ENCODE assay signal across 8 cellular contexts in the genomic region with DNA sequence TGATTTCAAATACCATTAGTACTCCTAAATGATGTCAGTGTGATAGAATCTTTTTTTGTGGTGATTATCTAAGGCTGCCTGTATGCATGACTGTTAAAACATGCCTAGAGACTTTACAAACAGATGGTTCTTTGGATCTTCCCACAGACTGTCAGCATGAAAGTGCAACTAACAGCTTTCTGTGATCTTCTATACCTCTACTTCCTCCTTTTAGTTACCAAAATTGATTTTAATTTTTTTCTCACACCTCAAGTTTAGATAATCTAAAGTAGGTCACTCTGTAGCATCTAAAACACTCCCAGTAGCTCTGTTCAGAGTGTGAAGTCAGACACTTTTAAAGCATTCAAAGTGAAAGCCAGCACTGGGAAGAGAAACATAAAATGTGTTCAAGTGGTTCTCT.
DNase-seq lines count a peak whose midpoint lies in the region; ATAC-seq and TF ChIP-seq lines count a peak whose summit lies in the region.

No MANE protein-coding gene starts in this region.

- peak overlapping the region; percentile 16 for H3K4me3 Mint-ChIP-seq in activated CD4-positive, alpha-beta T cell treated with anti-CD3 and anti-CD28 coated beads, Interleukin-2, amount 10 ng/mL, durations not matched to agents 24 days and 14 days

- H3K36me3 ChIP-seq in ascending aorta: no peaks in the 10 kb centered on the region

- peak; percentile 97 for ATAC-seq in HG02938 (IDR thresholded peaks at IDR 0.05; ENCODE audit: unreplicated experiment)

- no peaks in the 10 kb centered on the region for H3K9me3 ChIP-seq in ascending aorta

- peak; percentile 79 for DNase-seq in activated CD4-positive, alpha-beta T cell treated with anti-CD3 and anti-CD28 coated beads, Interleukin-2, amount 10 ng/mL, durations not matched to agents 24 days and 14 days
- no peak for DNase-seq in activated CD4-positive, alpha-beta T cell treated with anti-CD3 and anti-CD28 coated beads for 48 hours
- DNase-seq in SIG-M5 treated with dmso at 0.1 percent for 504 hours (lab: John Stamatoyannopoulos, UW; ENCODE audit: unreplicated experiment) (peak; percentile 50), non-pigmented ciliary epithelial cell (ENCODE audit: low read depth) (peak; percentile 51), medulla oblongata (ENCODE audit: extremely low spot score) (no peak), ascending aorta (ENCODE audit: low spot score in 2 of 2) (no peak)
- DNase-seq in activated effector memory CD4-positive, alpha-beta T cell treated with Interleukin-2 at 50 U/mL for 16 hours: no peak

- H3K4me3 ChIP-seq in ascending aorta: no peak overlapping the region

- H3K4me1 ChIP-seq in ascending aorta: no peaks in the 10 kb centered on the region

- peaks cover 44% of the 10 kb centered on the region for H3K4me1 Mint-ChIP-seq in activated CD4-positive, alpha-beta T cell treated with anti-CD3 and anti-CD28 coated beads, Interleukin-2, amount 10 ng/mL, durations not matched to agents 24 days and 14 days

- H3K27ac ChIP-seq in ascending aorta: no peak overlapping the region

- H3K9me3 Mint-ChIP-seq in activated CD4-positive, alpha-beta T cell treated with anti-CD3 and anti-CD28 coated beads, Interleukin-2, amount 10 ng/mL, durations not matched to agents 24 days and 14 days: peaks cover 7% of the 10 kb centered on the region

- TF ChIP-seq CTCF in ascending aorta (IDR thresholded peaks at IDR 0.05): no peak

- intact Hi-C loops in activated CD4-positive, alpha-beta T cell treated with anti-CD3 and anti-CD28 coated beads, Interleukin-2, amount 10 ng/mL, durations not matched to agents 24 days and 14 days (cut with micrococcal nuclease): loop anchor here (1.0 to 5.0 kb wide), 12 partner anchors 10 to 979 kb away; no protein-coding TSS in a partner anchor
- intact Hi-C loops in ascending aorta (cut with DNase I): no loop called here

- H3K36me3 Mint-ChIP-seq in activated CD4-positive, alpha-beta T cell treated with anti-CD3 and anti-CD28 coated beads, Interleukin-2, amount 10 ng/mL, durations not matched to agents 24 days and 14 days (ENCODE audit: low read depth): no peaks in the 10 kb centered on the region

- H3K27me3 Mint-ChIP-seq in activated CD4-positive, alpha-beta T cell treated with anti-CD3 and anti-CD28 coated beads, Interleukin-2, amount 10 ng/mL, durations not matched to agents 24 days and 14 days: peaks cover 7% of the 10 kb centered on the region

- no peaks in the 10 kb centered on the region for H3K27me3 ChIP-seq in ascending aorta

- peak overlapping the region; percentile 60 for H3K27ac Mint-ChIP-seq in activated CD4-positive, alpha-beta T cell treated with anti-CD3 and anti-CD28 coated beads, Interleukin-2, amount 10 ng/mL, durations not matched to agents 24 days and 14 days

Comparison
In these comparisons a context has a peak if more than half of its experiments do, and no peak if none do; other contexts are left out.
1. DNase-seq: peak in activated CD4-positive, alpha-beta T cell treated with anti-CD3 and anti-CD28 coated beads, Interleukin-2, amount 10 ng/mL, durations not matched to agents 24 days and 14 days (single experiment), SIG-M5 treated with dmso at 0.1 percent for 504 hours (single experiment) and non-pigmented ciliary epithelial cell (single experiment); none in activated CD4-positive, alpha-beta T cell treated with anti-CD3 and anti-CD28 coated beads for 48 hours (single experiment), medulla oblongata (single experiment), ascending aorta (0 of 2) and activated effector memory CD4-positive, alpha-beta T cell treated with Interleukin-2 at 50 U/mL for 16 hours (single experiment).